In genomic region chr2:97728091-97728596, GRCh38 we compare ENCODE assay signal across 1 cellular context.
TF ChIP-seq lines count a peak whose summit lies in the region.

No MANE protein-coding gene starts in this region.

TF ChIP-seq in GM23338, 12 proteins besides CTCF, POLR2A, EP300 and RAD21 (continued from another document):
- TF ChIP-seq ZNF462 (CRISPR knock-in tag; IDR thresholded peaks at IDR 0.05) = no peak
- TF ChIP-seq ETS1 (IDR thresholded peaks at IDR 0.05) = no peak
- TF ChIP-seq NANOG (IDR thresholded peaks at IDR 0.05; ENCODE audit: borderline replicate concordance) = no peak
- no peak for TF ChIP-seq EZH2 (IDR thresholded peaks at IDR 0.05; ENCODE audit: low read depth, unreplicated experiment)
- no peak for TF ChIP-seq EZH2phosphoT487 (IDR thresholded peaks at IDR 0.05; ENCODE audit: unreplicated experiment)
- no peak for TF ChIP-seq CREB1 (CRISPR knock-in tag; IDR thresholded peaks at IDR 0.05; ENCODE audit: low read depth)
